2 cellular contexts compared by ENCODE assay signal in genomic region chr14:91751719-91752118, GRCh38.
TF ChIP-seq lines count a peak whose summit lies in the region.

No MANE protein-coding gene starts in this region.

TF ChIP-seq in HepG2, 621 proteins besides CTCF, POLR2A, EP300 and RAD21:
- TF ChIP-seq RFX3 (CRISPR knock-in tag; IDR thresholded peaks at IDR 0.05) (no peak), CREB1 (IDR thresholded peaks at IDR 0.05) (0 out of 2 replicates have a peak, but pooled peaks have one; percentile 4), CREB1 (CRISPR knock-in tag; IDR thresholded peaks at IDR 0.05) (no peak)

TF ChIP-seq in K562, 482 proteins besides CTCF, POLR2A, EP300 and RAD21:
- no peak for TF ChIP-seq HNRNPLL (IDR thresholded peaks at IDR 0.05; ENCODE audit: low read depth, low read length, poor library complexity, severe bottlenecking)
- TF ChIP-seq KLF10 (CRISPR knock-in tag; IDR thresholded peaks at IDR 0.05) = no peak
- TF ChIP-seq SRSF7 (optimal IDR thresholded peaks at IDR 0.05; ENCODE audit: low read depth, low read length) = no peak
- TF ChIP-seq CEBPG (CRISPR knock-in tag; IDR thresholded peaks at IDR 0.05) = 0 out of 2 replicates have a peak, but pooled peaks have one; percentile 26
- TF ChIP-seq CEBPG (tag; conservative IDR thresholded peaks at IDR 0.05 in 1 of 2, IDR thresholded peaks at IDR 0.05 in 1 of 2) = peak; percentile 47 to 84; a peak in 3 of 4 replicates
- TF ChIP-seq, protein P1, sequence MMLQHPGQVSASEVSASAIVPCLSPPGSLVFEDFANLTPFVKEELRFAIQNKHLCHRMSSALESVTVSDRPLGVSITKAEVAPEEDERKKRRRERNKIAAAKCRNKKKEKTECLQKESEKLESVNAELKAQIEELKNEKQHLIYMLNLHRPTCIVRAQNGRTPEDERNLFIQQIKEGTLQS (IDR thresholded peaks at IDR 0.05) = peak; percentile 59; the same call in 1 of the 2 replicates
- TF ChIP-seq, protein P1 (CRISPR knock-in tag; conservative IDR thresholded peaks at IDR 0.05) = no peak
- TF ChIP-seq HDAC3 (IDR thresholded peaks at IDR 0.05; ENCODE audit: borderline replicate concordance, partially characterized antibody) = no peak
- 0 out of 2 replicates have a peak, but pooled peaks have one; percentile 18 for TF ChIP-seq SMAD4 (CRISPR knock-in tag; conservative IDR thresholded peaks at IDR 0.05)
- TF ChIP-seq BCL6 (CRISPR knock-in tag; IDR thresholded peaks at IDR 0.05) = no peak
